In genomic region chr16:585351-585750, GRCh38 we compare ENCODE assay signal across 12 cellular contexts. TPM values are rescaled to one million over a fixed set of nuclear protein-coding genes. Genes with fewer than 3 reads are reported as not detected.
DNase-seq lines count a peak whose midpoint lies in the region; ATAC-seq and TF ChIP-seq lines count a peak whose summit lies in the region.
"Had no signal": no experiment of that assay in that cellular context is flagged by ENCODE, and none has a peak within 500 bp of the region (broad histone marks: within the 10 kb centered on the region; RNA-seq: fewer than 3 reads in every experiment).

No MANE protein-coding gene starts in this region.

- H3K4me3 ChIP-seq in retinal pigment epithelial cell (ENCODE audit: low read length) (no peak overlapping the region), left ventricle myocardium inferior (no peak overlapping the region)
- H3K4me3 ChIP-seq: GM23248, SJCRH30 had no signal

- H3K27ac ChIP-seq in left ventricle myocardium inferior (replicated peaks): no peak overlapping the region
- H3K27ac ChIP-seq: GM23248, SJCRH30 had no signal

- no peaks in the 10 kb centered on the region for H3K36me3 ChIP-seq in left ventricle myocardium inferior
- H3K36me3 ChIP-seq: SJCRH30 had no signal

- DNase-seq in NCI-H2171 treated with DMSO at 0.1 percent for 48 hours (lab: John Stamatoyannopoulos, UW) (peak; percentile 57), NCI-H2171 (lab: John Stamatoyannopoulos, UW) (no peak), NCI-H1092 (lab: John Stamatoyannopoulos, UW) (peak; percentile 17), cerebellar cortex (ENCODE audit: low spot score) (peak; percentile 39), retinal pigment epithelial cell (ENCODE audit: low read depth) (no peak), left ventricle myocardium inferior (no peak), occipital lobe (lab: John Stamatoyannopoulos, UW) (no peak)
- DNase-seq: activated CD4-positive, alpha-beta memory T cell treated with anti-CD3 and anti-CD28 coated beads, Interleukin-2, amount 10 ng/mL, durations not matched to agents 7 days and 5 days; effector memory CD8-positive, alpha-beta T cell had no signal

- no peaks in the 10 kb centered on the region for H3K27me3 ChIP-seq in left ventricle myocardium inferior (ENCODE audit: low read depth)
- H3K27me3 ChIP-seq: SJCRH30 had no signal

- no peaks in the 10 kb centered on the region for H3K9me3 ChIP-seq in left ventricle myocardium inferior (replicated peaks)
- H3K9me3 ChIP-seq: SJCRH30 had no signal

- intact Hi-C loops in left ventricle myocardium inferior (cut with micrococcal nuclease): no loop called here

- peak; percentile 2 for TF ChIP-seq CTCF in retinal pigment epithelial cell (conservative IDR thresholded peaks at IDR 0.05; ENCODE audit: low read depth, low read length)
- TF ChIP-seq CTCF in left ventricle myocardium inferior (IDR thresholded peaks at IDR 0.05; ENCODE audit: borderline replicate concordance): no peak

- H3K4me1 ChIP-seq in left ventricle myocardium inferior: peaks cover 48% of the 10 kb centered on the region
- H3K4me1 ChIP-seq: SJCRH30 had no signal

- ATAC-seq in HG02938 (IDR thresholded peaks at IDR 0.05; ENCODE audit: unreplicated experiment): no peak
- ATAC-seq: effector memory CD8-positive, alpha-beta T cell had no signal

RNA-seq across cellular contexts. Expression of gene RAB40C, which starts 4.5 kb away (rescaled TPM):
- total RNA-seq in left ventricle myocardium inferior (10.3 TPM), occipital lobe (24.2 TPM)

RNA-seq across cellular contexts. Expression of gene PIGQ, which starts 15.6 kb away (rescaled TPM):
- total RNA-seq in left ventricle myocardium inferior: 21.4 TPM
- total RNA-seq in occipital lobe: 18.1 TPM

RNA-seq across cellular contexts. Expression of gene NHLRC4, which starts 18.5 kb away (rescaled TPM):
- total RNA-seq in left ventricle myocardium inferior (0.11 TPM), occipital lobe (0.31 TPM)

RNA-seq across cellular contexts. Expression of gene PRR35, which starts 25.2 kb away (rescaled TPM):
- not detected for total RNA-seq in left ventricle myocardium inferior
- total RNA-seq in occipital lobe: not detected
- total RNA-seq: activated CD4-positive, alpha-beta memory T cell treated with anti-CD3 and anti-CD28 coated beads, Interleukin-2, amount 10 ng/mL, durations not matched to agents 7 days and 5 days; GM23248; SJCRH30 had no signal

RNA-seq across cellular contexts. Expression of gene WFIKKN1, which starts 45.4 kb away (rescaled TPM):
- 0.14 TPM for total RNA-seq in left ventricle myocardium inferior
- total RNA-seq in occipital lobe: 0.47 TPM
- total RNA-seq: GM23248 had no signal

Comparison
In these comparisons a context has a peak if more than half of its experiments do, and no peak if none do; other contexts are left out.
1. DNase-seq: peak in NCI-H2171 treated with DMSO at 0.1 percent for 48 hours (single experiment), NCI-H1092 (single experiment) and cerebellar cortex (single experiment); none in NCI-H2171 (single experiment), retinal pigment epithelial cell (single experiment), left ventricle myocardium inferior (single experiment) and occipital lobe (single experiment).